8 cellular contexts compared by ENCODE assay signal in the genomic region with DNA sequence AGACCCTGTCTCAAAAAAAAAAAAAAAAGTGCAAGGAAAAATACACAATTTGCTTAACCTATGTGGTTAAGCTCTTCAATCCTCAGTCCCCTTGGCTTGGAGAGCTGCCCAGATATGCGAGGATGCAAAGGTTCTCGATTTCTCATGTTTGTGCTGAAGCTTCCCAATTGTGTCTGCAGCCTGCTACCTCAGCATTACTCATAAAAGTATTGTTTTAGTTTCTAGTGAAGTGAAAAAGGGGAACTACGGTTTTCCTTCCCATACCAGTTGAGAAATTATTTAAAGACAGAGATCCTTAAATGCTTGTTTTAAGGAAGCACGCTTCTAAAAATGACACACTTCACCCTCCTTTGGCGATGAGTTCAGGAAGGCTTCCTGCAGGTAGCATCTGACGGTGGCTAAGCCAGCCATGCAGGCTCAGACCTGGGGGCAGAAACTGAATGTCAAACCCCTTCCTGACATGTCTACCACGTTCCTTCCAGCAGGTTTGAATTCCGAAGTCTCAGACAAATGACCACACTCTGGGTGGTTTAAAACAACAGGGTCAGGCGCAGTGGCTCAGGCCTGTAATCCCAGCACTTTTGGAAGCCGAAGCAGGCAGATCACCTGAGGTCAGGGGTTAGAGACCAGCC. TPM values are rescaled to one million over a fixed set of nuclear protein-coding genes. Genes with fewer than 3 reads are reported as not detected.
DNase-seq lines count a peak whose midpoint lies in the region; TF ChIP-seq lines count a peak whose summit lies in the region.

No MANE protein-coding gene starts in this region.

- CTCF ChIA-PET in HEK293T (lab: Yijun Ruan, JAX): no interaction called here

- POLR2A ChIA-PET in HEK293T (lab: Yijun Ruan, JAX): no interaction called here

- peak; percentile 61 for DNase-seq in EH (ENCODE audit: low read depth)
- peak; percentile 37 for DNase-seq in H4 (ENCODE audit: low spot score)
- DNase-seq in SIG-M5 treated with dmso at 0.1 percent for 504 hours (lab: John Stamatoyannopoulos, UW; ENCODE audit: unreplicated experiment): peak; percentile 98
- peak; percentile 80 for DNase-seq in kidney tubule cell (ENCODE audit: low spot score)
- no peak for DNase-seq in NCI-H2196 treated with DMSO at 0.1 percent for 48 hours (lab: John Stamatoyannopoulos, UW; ENCODE audit: unreplicated experiment)
- DNase-seq in HEK293T (ENCODE audit: extremely low spot score): no peak
- no peak for DNase-seq in activated CD8-positive, alpha-beta memory T cell treated with anti-CD3 and anti-CD28 coated beads, Interleukin-2, amount 50 U/mL, for 48 hours
- DNase-seq in middle frontal gyrus (ENCODE audit: extremely low spot score, low spot score): no peak

TF ChIP-seq in HEK293T, 16 proteins besides CTCF, POLR2A, EP300 and RAD21:
- TF ChIP-seq CTBP1 (IDR thresholded peaks at IDR 0.05; ENCODE audit: borderline replicate concordance) (no peak), BHLHE40 (IDR thresholded peaks at IDR 0.05; ENCODE audit: borderline replicate concordance) (no peak), FOXK2 (IDR thresholded peaks at IDR 0.05) (no peak), NFRKB (IDR thresholded peaks at IDR 0.05) (no peak), SP1 (IDR thresholded peaks at IDR 0.05) (no peak), SUZ12 (IDR thresholded peaks at IDR 0.05) (no peak), TARDBP (IDR thresholded peaks at IDR 0.05) (no peak), LEF1 (IDR thresholded peaks at IDR 0.05; ENCODE audit: borderline replicate concordance) (no peak), FOXM1 (IDR thresholded peaks at IDR 0.05; ENCODE audit: borderline replicate concordance) (no peak), L3MBTL2 (conservative IDR thresholded peaks at IDR 0.05) (no peak), ZNF384 (IDR thresholded peaks at IDR 0.05) (no peak), ARNT (IDR thresholded peaks at IDR 0.05) (no peak)
- TF ChIP-seq, protein P1, sequence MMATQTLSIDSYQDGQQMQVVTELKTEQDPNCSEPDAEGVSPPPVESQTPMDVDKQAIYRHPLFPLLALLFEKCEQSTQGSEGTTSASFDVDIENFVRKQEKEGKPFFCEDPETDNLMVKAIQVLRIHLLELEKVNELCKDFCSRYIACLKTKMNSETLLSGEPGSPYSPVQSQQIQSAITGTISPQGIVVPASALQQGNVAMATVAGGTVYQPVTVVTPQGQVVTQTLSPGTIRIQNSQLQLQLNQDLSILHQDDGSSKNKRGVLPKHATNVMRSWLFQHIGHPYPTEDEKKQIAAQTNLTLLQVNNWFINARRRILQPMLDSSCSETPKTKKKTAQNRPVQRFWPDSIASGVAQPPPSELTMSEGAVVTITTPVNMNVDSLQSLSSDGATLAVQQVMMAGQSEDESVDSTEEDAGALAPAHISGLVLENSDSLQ (IDR thresholded peaks at IDR 0.05): no peak

RNA-seq across cellular contexts. Expression of gene RUBCNL, which starts 47.9 kb away (rescaled TPM):
- total RNA-seq in H4 (2014; rRNA removed; shearing (Covaris generic)): 0.21 TPM in 1 of 2 replicates, not detected in the other

Comparison
In these comparisons a context has a peak if more than half of its experiments do, and no peak if none do; other contexts are left out.
1. DNase-seq: peak in EH (single experiment), H4 (single experiment), SIG-M5 treated with dmso at 0.1 percent for 504 hours (single experiment) and kidney tubule cell (single experiment); none in NCI-H2196 treated with DMSO at 0.1 percent for 48 hours (single experiment), HEK293T (single experiment), activated CD8-positive, alpha-beta memory T cell treated with anti-CD3 and anti-CD28 coated beads, Interleukin-2, amount 50 U/mL, for 48 hours (single experiment) and middle frontal gyrus (single experiment).